Comparison of ENCODE assay signal across 1 cellular context in the genomic region with DNA sequence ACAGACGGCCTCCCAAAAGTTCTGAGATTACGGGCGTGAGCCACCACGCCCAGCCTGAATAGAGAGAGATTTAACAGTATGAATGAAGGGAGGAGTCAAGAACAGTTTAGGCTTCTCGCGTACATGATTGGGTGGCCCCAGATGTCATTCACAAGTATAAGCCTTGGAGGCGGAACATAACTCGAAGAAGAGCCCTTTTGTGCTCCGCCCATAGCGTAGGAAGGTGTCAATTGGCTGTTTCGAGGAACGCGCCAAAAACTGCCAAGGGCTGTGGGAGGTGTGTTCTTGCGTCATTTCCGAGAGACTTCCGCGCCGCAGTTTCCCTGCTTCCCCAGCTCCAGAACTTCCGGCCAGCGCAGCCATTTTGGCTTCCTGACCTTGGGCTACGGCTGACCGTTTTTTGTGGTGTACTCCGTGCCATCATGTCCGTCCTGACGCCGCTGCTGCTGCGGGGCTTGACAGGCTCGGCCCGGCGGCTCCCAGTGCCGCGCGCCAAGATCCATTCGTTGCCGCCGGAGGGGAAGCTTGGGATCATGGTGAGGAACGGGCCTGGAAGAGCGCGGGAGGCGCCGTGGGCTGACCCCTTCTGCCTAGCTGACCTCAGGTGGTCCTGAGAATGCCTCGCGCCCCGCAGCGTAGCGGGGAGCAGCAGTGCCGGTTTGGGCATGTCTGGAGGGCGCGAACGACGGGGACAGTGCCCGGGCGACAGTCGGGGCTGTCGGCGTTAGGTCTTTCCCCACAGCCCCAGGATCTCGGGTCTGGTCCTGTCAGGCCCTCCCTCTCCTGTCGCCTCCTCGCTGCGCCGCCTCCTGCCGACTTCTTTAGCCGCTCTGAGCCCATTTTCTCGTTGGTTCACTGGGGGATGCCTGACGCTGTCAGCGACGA.
A peak's percentile ranks its signal among the peaks of the same experiment; 100 is the strongest.
TF ChIP-seq lines count a peak whose summit lies in the region.

A gene with protein sequence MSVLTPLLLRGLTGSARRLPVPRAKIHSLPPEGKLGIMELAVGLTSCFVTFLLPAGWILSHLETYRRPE (plus strand): TSS at position 362 of the 885 bp plus-strand sequence. CDS start 61 bp downstream, at position 423.

TF ChIP-seq in HepG2, 621 proteins besides CTCF, POLR2A, EP300 and RAD21 (continued from another document and continues in another):
- TF ChIP-seq, protein P1, sequence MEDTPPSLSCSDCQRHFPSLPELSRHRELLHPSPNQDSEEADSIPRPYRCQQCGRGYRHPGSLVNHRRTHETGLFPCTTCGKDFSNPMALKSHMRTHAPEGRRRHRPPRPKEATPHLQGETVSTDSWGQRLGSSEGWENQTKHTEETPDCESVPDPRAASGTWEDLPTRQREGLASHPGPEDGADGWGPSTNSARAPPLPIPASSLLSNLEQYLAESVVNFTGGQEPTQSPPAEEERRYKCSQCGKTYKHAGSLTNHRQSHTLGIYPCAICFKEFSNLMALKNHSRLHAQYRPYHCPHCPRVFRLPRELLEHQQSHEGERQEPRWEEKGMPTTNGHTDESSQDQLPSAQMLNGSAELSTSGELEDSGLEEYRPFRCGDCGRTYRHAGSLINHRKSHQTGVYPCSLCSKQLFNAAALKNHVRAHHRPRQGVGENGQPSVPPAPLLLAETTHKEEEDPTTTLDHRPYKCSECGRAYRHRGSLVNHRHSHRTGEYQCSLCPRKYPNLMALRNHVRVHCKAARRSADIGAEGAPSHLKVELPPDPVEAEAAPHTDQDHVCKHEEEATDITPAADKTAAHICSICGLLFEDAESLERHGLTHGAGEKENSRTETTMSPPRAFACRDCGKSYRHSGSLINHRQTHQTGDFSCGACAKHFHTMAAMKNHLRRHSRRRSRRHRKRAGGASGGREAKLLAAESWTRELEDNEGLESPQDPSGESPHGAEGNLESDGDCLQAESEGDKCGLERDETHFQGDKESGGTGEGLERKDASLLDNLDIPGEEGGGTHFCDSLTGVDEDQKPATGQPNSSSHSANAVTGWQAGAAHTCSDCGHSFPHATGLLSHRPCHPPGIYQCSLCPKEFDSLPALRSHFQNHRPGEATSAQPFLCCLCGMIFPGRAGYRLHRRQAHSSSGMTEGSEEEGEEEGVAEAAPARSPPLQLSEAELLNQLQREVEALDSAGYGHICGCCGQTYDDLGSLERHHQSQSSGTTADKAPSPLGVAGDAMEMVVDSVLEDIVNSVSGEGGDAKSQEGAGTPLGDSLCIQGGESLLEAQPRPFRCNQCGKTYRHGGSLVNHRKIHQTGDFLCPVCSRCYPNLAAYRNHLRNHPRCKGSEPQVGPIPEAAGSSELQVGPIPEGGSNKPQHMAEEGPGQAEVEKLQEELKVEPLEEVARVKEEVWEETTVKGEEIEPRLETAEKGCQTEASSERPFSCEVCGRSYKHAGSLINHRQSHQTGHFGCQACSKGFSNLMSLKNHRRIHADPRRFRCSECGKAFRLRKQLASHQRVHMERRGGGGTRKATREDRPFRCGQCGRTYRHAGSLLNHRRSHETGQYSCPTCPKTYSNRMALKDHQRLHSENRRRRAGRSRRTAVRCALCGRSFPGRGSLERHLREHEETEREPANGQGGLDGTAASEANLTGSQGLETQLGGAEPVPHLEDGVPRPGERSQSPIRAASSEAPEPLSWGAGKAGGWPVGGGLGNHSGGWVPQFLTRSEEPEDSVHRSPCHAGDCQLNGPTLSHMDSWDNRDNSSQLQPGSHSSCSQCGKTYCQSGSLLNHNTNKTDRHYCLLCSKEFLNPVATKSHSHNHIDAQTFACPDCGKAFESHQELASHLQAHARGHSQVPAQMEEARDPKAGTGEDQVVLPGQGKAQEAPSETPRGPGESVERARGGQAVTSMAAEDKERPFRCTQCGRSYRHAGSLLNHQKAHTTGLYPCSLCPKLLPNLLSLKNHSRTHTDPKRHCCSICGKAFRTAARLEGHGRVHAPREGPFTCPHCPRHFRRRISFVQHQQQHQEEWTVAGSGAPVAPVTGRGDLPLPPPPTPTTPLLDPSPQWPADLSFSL (CRISPR knock-in tag; IDR thresholded peaks at IDR 0.05), result no peak
- TF ChIP-seq ESRRA (CRISPR knock-in tag; IDR thresholded peaks at IDR 0.05; ENCODE audit: low read depth) (peak; percentile 87), ZNF546 (CRISPR knock-in tag; conservative IDR thresholded peaks at IDR 0.05) (no peak), MXI1 (IDR thresholded peaks at IDR 0.05; ENCODE audit: borderline replicate concordance, low read depth, low read length) (peak; percentile 56; the same call in 1 of the 3 replicates), ZNF597 (CRISPR knock-in tag; IDR thresholded peaks at IDR 0.05) (no peak), REXO4 (CRISPR knock-in tag; IDR thresholded peaks at IDR 0.05; ENCODE audit: borderline replicate concordance) (no peak), CBX2 (IDR thresholded peaks at IDR 0.05; ENCODE audit: low read depth, low read length) (no peak), CBX2 (CRISPR knock-in tag; IDR thresholded peaks at IDR 0.05; ENCODE audit: low read depth) (no peak), POLR2AphosphoS2 (IDR thresholded peaks at IDR 0.05; ENCODE audit: low read depth, low read length) (no peak), CREM (IDR thresholded peaks at IDR 0.05) (peak; percentile 96), CREM (CRISPR knock-in tag; IDR thresholded peaks at IDR 0.05) (0 out of 2 replicates have a peak, but pooled peaks have one; percentile 34), GATAD1 (CRISPR knock-in tag; IDR thresholded peaks at IDR 0.05) (peak; percentile 87), ZBTB21 (CRISPR knock-in tag; IDR thresholded peaks at IDR 0.05) (peak; percentile 98), NR2F2 (IDR thresholded peaks at IDR 0.05; ENCODE audit: borderline replicate concordance, low read depth) (no peak; the same call in 1 of the 2 replicates), SRSF1 (optimal IDR thresholded peaks at IDR 0.05; ENCODE audit: low read depth, low read length) (no peak), MED8 (CRISPR knock-in tag; IDR thresholded peaks at IDR 0.05; ENCODE audit: insufficient replicate concordance) (peak; percentile 55), ZNF343 (CRISPR knock-in tag; IDR thresholded peaks at IDR 0.05) (0 out of 2 replicates have a peak, but pooled peaks have one; percentile 18), SMC3 (IDR thresholded peaks at IDR 0.05; ENCODE audit: low read length) (no peak), ZNF160 (CRISPR knock-in tag; IDR thresholded peaks at IDR 0.05) (no peak), ZFP37 (CRISPR knock-in tag; IDR thresholded peaks at IDR 0.05; ENCODE audit: borderline replicate concordance) (peak; percentile 35; the same call in 1 of the 2 replicates), HDAC1 (CRISPR knock-in tag; IDR thresholded peaks at IDR 0.05) (peak; percentile 91), SALL1 (CRISPR knock-in tag; IDR thresholded peaks at IDR 0.05) (peak; percentile 77; the same call in 1 of the 2 replicates), BCL6 (CRISPR knock-in tag; IDR thresholded peaks at IDR 0.05) (peak; percentile 52), ZNF446 (CRISPR knock-in tag; IDR thresholded peaks at IDR 0.05) (no peak), POGZ (CRISPR knock-in tag; IDR thresholded peaks at IDR 0.05) (peak; percentile 86), LBX2 (CRISPR knock-in tag; IDR thresholded peaks at IDR 0.05; ENCODE audit: borderline replicate concordance) (0 out of 2 replicates have a peak, but pooled peaks have one; percentile 85), SIN3B (IDR thresholded peaks at IDR 0.05; ENCODE audit: low read length) (no peak), TOE1 (CRISPR knock-in tag; IDR thresholded peaks at IDR 0.05) (no peak; the same call in 1 of the 2 replicates), NFE2L2 (IDR thresholded peaks at IDR 0.05; ENCODE audit: low read length) (no peak), ZSCAN5A (CRISPR knock-in tag; IDR thresholded peaks at IDR 0.05; ENCODE audit: borderline replicate concordance) (peak; percentile 76; the same call in 1 of the 2 replicates), ZNF232 (CRISPR knock-in tag; IDR thresholded peaks at IDR 0.05; ENCODE audit: borderline replicate concordance) (peak; percentile 62; the same call in 1 of the 2 replicates), ZNF44 (CRISPR knock-in tag; IDR thresholded peaks at IDR 0.05) (peak; percentile 92), MBNL3 (CRISPR knock-in tag; conservative IDR thresholded peaks at IDR 0.05) (no peak), ZNF253 (CRISPR knock-in tag; IDR thresholded peaks at IDR 0.05; ENCODE audit: borderline replicate concordance) (no peak), RBM39 (IDR thresholded peaks at IDR 0.05; ENCODE audit: low read depth, low read length, poor library complexity, severe bottlenecking) (peak; percentile 49), SIX1 (CRISPR knock-in tag; IDR thresholded peaks at IDR 0.05; ENCODE audit: borderline replicate concordance) (0 out of 2 replicates have a peak, but pooled peaks have one; percentile 11), MYC (CRISPR knock-in tag; IDR thresholded peaks at IDR 0.05; ENCODE audit: borderline replicate concordance) (peak; percentile 74), ZNF556 (CRISPR knock-in tag; IDR thresholded peaks at IDR 0.05; ENCODE audit: borderline replicate concordance) (no peak; the same call in 1 of the 2 replicates), ZNF121 (CRISPR knock-in tag; IDR thresholded peaks at IDR 0.05) (peak; percentile 73), ZNF841 (CRISPR knock-in tag; IDR thresholded peaks at IDR 0.05; ENCODE audit: borderline replicate concordance) (no peak)
- TF ChIP-seq, protein P2, sequence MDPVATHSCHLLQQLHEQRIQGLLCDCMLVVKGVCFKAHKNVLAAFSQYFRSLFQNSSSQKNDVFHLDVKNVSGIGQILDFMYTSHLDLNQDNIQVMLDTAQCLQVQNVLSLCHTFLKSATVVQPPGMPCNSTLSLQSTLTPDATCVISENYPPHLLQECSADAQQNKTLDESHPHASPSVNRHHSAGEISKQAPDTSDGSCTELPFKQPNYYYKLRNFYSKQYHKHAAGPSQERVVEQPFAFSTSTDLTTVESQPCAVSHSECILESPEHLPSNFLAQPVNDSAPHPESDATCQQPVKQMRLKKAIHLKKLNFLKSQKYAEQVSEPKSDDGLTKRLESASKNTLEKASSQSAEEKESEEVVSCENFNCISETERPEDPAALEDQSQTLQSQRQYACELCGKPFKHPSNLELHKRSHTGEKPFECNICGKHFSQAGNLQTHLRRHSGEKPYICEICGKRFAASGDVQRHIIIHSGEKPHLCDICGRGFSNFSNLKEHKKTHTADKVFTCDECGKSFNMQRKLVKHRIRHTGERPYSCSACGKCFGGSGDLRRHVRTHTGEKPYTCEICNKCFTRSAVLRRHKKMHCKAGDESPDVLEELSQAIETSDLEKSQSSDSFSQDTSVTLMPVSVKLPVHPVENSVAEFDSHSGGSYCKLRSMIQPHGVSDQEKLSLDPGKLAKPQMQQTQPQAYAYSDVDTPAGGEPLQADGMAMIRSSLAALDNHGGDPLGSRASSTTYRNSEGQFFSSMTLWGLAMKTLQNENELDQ (CRISPR knock-in tag; IDR thresholded peaks at IDR 0.05; ENCODE audit: borderline replicate concordance), result no peak
- TF ChIP-seq, protein P3, sequence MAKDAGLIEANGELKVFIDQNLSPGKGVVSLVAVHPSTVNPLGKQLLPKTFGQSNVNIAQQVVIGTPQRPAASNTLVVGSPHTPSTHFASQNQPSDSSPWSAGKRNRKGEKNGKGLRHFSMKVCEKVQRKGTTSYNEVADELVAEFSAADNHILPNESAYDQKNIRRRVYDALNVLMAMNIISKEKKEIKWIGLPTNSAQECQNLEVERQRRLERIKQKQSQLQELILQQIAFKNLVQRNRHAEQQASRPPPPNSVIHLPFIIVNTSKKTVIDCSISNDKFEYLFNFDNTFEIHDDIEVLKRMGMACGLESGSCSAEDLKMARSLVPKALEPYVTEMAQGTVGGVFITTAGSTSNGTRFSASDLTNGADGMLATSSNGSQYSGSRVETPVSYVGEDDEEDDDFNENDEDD (CRISPR knock-in tag; IDR thresholded peaks at IDR 0.05; ENCODE audit: borderline replicate concordance), result peak; percentile 98
- TF ChIP-seq, protein P4, sequence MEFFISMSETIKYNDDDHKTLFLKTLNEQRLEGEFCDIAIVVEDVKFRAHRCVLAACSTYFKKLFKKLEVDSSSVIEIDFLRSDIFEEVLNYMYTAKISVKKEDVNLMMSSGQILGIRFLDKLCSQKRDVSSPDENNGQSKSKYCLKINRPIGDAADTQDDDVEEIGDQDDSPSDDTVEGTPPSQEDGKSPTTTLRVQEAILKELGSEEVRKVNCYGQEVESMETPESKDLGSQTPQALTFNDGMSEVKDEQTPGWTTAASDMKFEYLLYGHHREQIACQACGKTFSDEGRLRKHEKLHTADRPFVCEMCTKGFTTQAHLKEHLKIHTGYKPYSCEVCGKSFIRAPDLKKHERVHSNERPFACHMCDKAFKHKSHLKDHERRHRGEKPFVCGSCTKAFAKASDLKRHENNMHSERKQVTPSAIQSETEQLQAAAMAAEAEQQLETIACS (CRISPR knock-in tag; IDR thresholded peaks at IDR 0.05), result no peak
